8 cellular contexts compared by ENCODE assay signal in the genomic region with DNA sequence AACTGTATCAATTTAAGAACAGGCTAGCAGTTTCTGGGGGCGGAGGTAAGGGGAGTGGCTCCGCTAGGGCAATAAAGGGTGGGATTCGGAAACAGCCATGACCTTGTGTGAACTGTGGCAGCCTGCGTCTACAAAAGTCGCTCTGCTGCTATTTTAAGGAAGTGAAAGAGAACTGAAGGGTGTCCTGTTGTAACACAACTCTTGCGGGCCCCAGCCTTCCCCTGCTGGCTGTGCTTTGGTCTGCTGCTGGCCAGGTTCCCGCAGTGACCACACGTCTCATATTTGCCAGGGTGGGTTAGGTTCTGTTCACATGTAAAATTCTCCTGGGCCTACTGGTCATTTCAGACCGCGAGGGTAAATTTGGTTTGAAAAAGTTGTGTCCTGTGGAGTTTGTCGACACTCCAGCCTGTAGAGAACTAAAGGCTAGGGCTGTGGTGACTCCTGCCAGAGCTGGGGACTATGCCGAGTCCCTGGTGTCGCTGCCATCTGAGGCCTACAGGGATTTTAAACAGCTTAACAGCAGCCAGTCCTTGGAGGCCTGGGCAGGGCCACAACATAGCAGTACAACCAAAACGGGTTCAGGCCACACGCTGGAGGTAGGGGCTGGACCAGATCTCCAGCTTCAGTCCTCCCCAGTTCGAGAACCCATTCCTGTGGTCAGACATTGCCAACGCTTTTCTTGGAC. TPM values are rescaled to one million over a fixed set of nuclear protein-coding genes. Genes with fewer than 3 reads are reported as not detected.
A peak's percentile ranks its signal among the peaks of the same experiment; 100 is the strongest.
DNase-seq lines count a peak whose midpoint lies in the region; ATAC-seq and TF ChIP-seq lines count a peak whose summit lies in the region.

No MANE protein-coding gene starts in this region.

- POLR2A ChIA-PET in PC-3 (lab: Charles Lee; ENCODE audit: unreplicated experiment), result no interaction called here

- H3K27me3 ChIP-seq in PC-3 (ENCODE audit: low read length), result peaks cover 38% of the 10 kb centered on the region
- H3K27me3 ChIP-seq in lower lobe of right lung (ENCODE audit: low read depth), result no peaks in the 10 kb centered on the region
- no peaks in the 10 kb centered on the region for H3K27me3 ChIP-seq in thoracic aorta (replicated peaks; ENCODE audit: insufficient read depth)

- H3K9me3 ChIP-seq in PC-3 (ENCODE audit: low read length) (no peaks in the 10 kb centered on the region), lower lobe of right lung (no peaks in the 10 kb centered on the region), thoracic aorta (no peaks in the 10 kb centered on the region)

- H3K27ac ChIP-seq in PC-3 (ENCODE audit: low read length), result no peak overlapping the region
- H3K27ac ChIP-seq in coronary artery, result peak overlapping the region; percentile 86 to 95
- H3K27ac ChIP-seq in lower lobe of right lung, result peak overlapping the region; percentile 81
- H3K27ac ChIP-seq in thoracic aorta, result peak overlapping the region; percentile 92 to 95

- no peaks in the 10 kb centered on the region for H3K9me2 ChIP-seq in PC-3 (replicated peaks; ENCODE audit: low read length)

- H3K36me3 ChIP-seq in PC-3 (ENCODE audit: low read depth, low read length) (no peaks in the 10 kb centered on the region), lower lobe of right lung (no peaks in the 10 kb centered on the region), thoracic aorta (no peaks in the 10 kb centered on the region)

- H3K4me3 ChIP-seq in PC-3 (ENCODE audit: low read length) (peak overlapping the region; percentile 91), coronary artery (peak overlapping the region; percentile 91), lower lobe of right lung (peak overlapping the region; percentile 84), thoracic aorta (peak overlapping the region; percentile 93)

- DNase-seq in stimulated activated naive CD4-positive, alpha-beta T cell (lab: John Stamatoyannopoulos, UW), result peak in 4 of 6 experiments; percentile 20 to 50 (median 30)
- DNase-seq in stimulated activated naive CD4-positive, alpha-beta T cell treated with Interleukin-2 at 50 U/mL for 16 hours (lab: John Stamatoyannopoulos, UW), result no peak
- DNase-seq in PC-3, result no peak
- peak; percentile 90 for DNase-seq in coronary artery (ENCODE audit: low spot score)
- peak; percentile 89 for DNase-seq in lower lobe of right lung
- peak; percentile 40 for DNase-seq in thoracic aorta (ENCODE audit: low spot score)
- no peak for DNase-seq in effector CD4-positive, alpha-beta T cell

- CTCF ChIA-PET in PC-3 (lab: Charles Lee), result no interaction called here

- no peak overlapping the region for H3K9ac ChIP-seq in PC-3 (ENCODE audit: low read length)

- TF ChIP-seq CTCF in PC-3 (conservative IDR thresholded peaks at IDR 0.05; ENCODE audit: low read depth, low read length), result no peak
- no peak for TF ChIP-seq CTCF in coronary artery (IDR thresholded peaks at IDR 0.05)
- no peak for TF ChIP-seq CTCF in lower lobe of right lung (IDR thresholded peaks at IDR 0.05)
- TF ChIP-seq CTCF in thoracic aorta (IDR thresholded peaks at IDR 0.05), result no peak

- peak overlapping the region; percentile 100 for H2AFZ ChIP-seq in PC-3 (ENCODE audit: low read length)

- BruUV-seq in PC-3 (replicated peaks; lab: Mats Ljungman, UMichigan), result no TSS peak

- intact Hi-C loops in PC-3 (cut with micrococcal nuclease), result loop anchor here (5.0 kb wide), 1 partner anchor 180 kb away; no protein-coding TSS in a partner anchor
- intact Hi-C loops in lower lobe of right lung (cut with DNase I), result no loop called here

- peaks cover 6% of the 10 kb centered on the region; the same call in 1 of the 2 replicates for H3K4me1 ChIP-seq in PC-3 (ENCODE audit: insufficient read depth, low read length)
- peaks cover 29% of the 10 kb centered on the region for H3K4me1 ChIP-seq in lower lobe of right lung
- peaks cover 15 to 24% of the 10 kb centered on the region in 2 donors for H3K4me1 ChIP-seq in thoracic aorta (ENCODE audit: control insufficient read depth in 1 of 2, low read depth in 2 of 2)

- no peaks in the 10 kb centered on the region for H3K79me2 ChIP-seq in PC-3 (ENCODE audit: low read length)

- peak; percentile 57 for ATAC-seq in HG02840 (IDR thresholded peaks at IDR 0.05; ENCODE audit: low FRiP score, unreplicated experiment)
- peak; percentile 5 for ATAC-seq in PC-3
- ATAC-seq in lower lobe of right lung, result peak; percentile 52 to 73
- ATAC-seq in thoracic aorta (ENCODE audit: insufficient number of reproducible peaks, low FRiP score, low read depth), result peak; percentile 44

- no peaks in the 10 kb centered on the region for H3F3A ChIP-seq in PC-3 (ENCODE audit: low read length, unreplicated experiment)

- H3K4me2 ChIP-seq in PC-3 (ENCODE audit: low read length), result peak overlapping the region; percentile 99

- H4K20me1 ChIP-seq in PC-3 (ENCODE audit: low read length), result no peaks in the 10 kb centered on the region

RNA-seq across cellular contexts. Expression of gene PPFIBP2, which starts 1.1 kb away (rescaled TPM):
- 3.2 and 3.3 TPM in 2 replicates for total RNA-seq in PC-3 (2014; rRNA removed)
- total RNA-seq in lower lobe of right lung, result 24.1 TPM
- total RNA-seq in thoracic aorta, result 10 to 100 TPM; 43.5 to 48.9 TPM

RNA-seq across cellular contexts. Expression of gene OLFML1, which starts 27.4 kb away (rescaled TPM):
- total RNA-seq in PC-3 (2014; rRNA removed) (not detected in 2 replicates), lower lobe of right lung (23.2 TPM), thoracic aorta (1 to 10 TPM; 7.4 to 8.7 TPM)

Comparison
In these comparisons a context has a peak if more than half of its experiments do, and no peak if none do; other contexts are left out.
1. DNase-seq: peak in stimulated activated naive CD4-positive, alpha-beta T cell (4 of 6), coronary artery (single experiment), lower lobe of right lung (single experiment) and thoracic aorta (single experiment); none in stimulated activated naive CD4-positive, alpha-beta T cell treated with Interleukin-2 at 50 U/mL for 16 hours (single experiment), PC-3 (single experiment) and effector CD4-positive, alpha-beta T cell (single experiment).
2. ATAC-seq: peak in every context shown above with its lines; median percentile 62 in lower lobe of right lung; 57 in HG02840; 44 in thoracic aorta; 5 in PC-3.
3. Peak in every context shown above with its lines, with median percentiles within 50 percentile points of each other: H3K4me3 ChIP-seq.